19 cellular contexts compared by ENCODE assay signal in the genomic region with DNA sequence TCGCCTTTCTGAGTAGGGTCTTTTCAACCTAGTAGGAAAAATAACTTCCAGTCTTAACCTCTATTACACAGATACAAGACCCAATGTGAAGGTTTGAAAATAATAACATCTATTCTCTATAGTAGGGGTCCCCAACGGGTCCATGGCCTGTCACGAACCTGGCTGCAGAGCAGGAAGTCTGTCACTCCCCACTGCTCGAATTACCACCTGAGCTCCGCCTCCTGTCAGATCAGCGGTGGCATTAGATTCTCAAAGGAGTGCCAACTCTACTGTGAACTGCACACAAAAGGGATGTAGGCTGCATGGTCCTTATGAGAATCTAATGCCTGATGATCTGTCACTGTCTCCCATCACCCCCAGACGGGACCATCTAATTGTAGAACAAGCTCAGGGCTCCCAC. TPM values are rescaled to one million over a fixed set of nuclear protein-coding genes. Genes with fewer than 3 reads are reported as not detected.
DNase-seq lines count a peak whose midpoint lies in the region; ATAC-seq and TF ChIP-seq lines count a peak whose summit lies in the region.
"Had no signal": no experiment of that assay in that cellular context is flagged by ENCODE, and none has a peak within 500 bp of the region (broad histone marks: within the 10 kb centered on the region; RNA-seq: fewer than 3 reads in every experiment).

No MANE protein-coding gene starts in this region.

- H3K4me3 ChIP-seq in left ventricle myocardium inferior = no peak overlapping the region
- H3K4me3 ChIP-seq in right cardiac atrium (ENCODE audit: low read length) = no peak overlapping the region
- H3K4me3 ChIP-seq in osteoblast (ENCODE audit: insufficient read depth, low read length) = no peak overlapping the region
- no peak overlapping the region for H3K4me3 ChIP-seq in BE2C (ENCODE audit: low read depth, low read length)

- TF ChIP-seq CTCF in left ventricle myocardium inferior (IDR thresholded peaks at IDR 0.05; ENCODE audit: borderline replicate concordance) (no peak), osteoblast (IDR thresholded peaks at IDR 0.05; ENCODE audit: extremely low read depth, low read depth, low read length) (no peak), BE2C (IDR thresholded peaks at IDR 0.05; ENCODE audit: low read depth, low read length) (no peak)

- no peaks in the 10 kb centered on the region for H3K9me3 Mint-ChIP-seq in activated naive CD8-positive, alpha-beta T cell (ENCODE audit: low read depth)

- peak overlapping the region; percentile 9 for H3K4me2 ChIP-seq in osteoblast (ENCODE audit: insufficient read depth, low read length)

- H3K4me1 ChIP-seq in left ventricle myocardium inferior = peaks cover 98% of the 10 kb centered on the region
- H3K4me1 ChIP-seq in right cardiac atrium (ENCODE audit: control insufficient read depth, insufficient read depth, low read length) = peaks cover 12% of the 10 kb centered on the region
- peaks cover 20% of the 10 kb centered on the region for H3K4me1 ChIP-seq in osteoblast (ENCODE audit: insufficient read depth, low read length)
- peaks cover 6% of the 10 kb centered on the region for H3K4me1 ChIP-seq in BE2C

- peaks cover 100% of the 10 kb centered on the region for H3K79me2 ChIP-seq in osteoblast (ENCODE audit: insufficient read depth, low read length)

- H3K27me3 Mint-ChIP-seq in activated naive CD8-positive, alpha-beta T cell = no peaks in the 10 kb centered on the region

- H3K27ac Mint-ChIP-seq in activated naive CD8-positive, alpha-beta T cell = peak overlapping the region; percentile 28

- H3K9me3 ChIP-seq in left ventricle myocardium inferior (replicated peaks) (no peaks in the 10 kb centered on the region), right cardiac atrium (ENCODE audit: control insufficient read depth, low read length) (no peaks in the 10 kb centered on the region), osteoblast (ENCODE audit: low read depth, low read length) (no peaks in the 10 kb centered on the region), BE2C (no peaks in the 10 kb centered on the region)

- H2AFZ ChIP-seq in osteoblast (ENCODE audit: low read length) = no peak overlapping the region

- H3K4me3 Mint-ChIP-seq in activated naive CD8-positive, alpha-beta T cell = no peak overlapping the region

- H4K20me1 ChIP-seq in osteoblast (ENCODE audit: insufficient read depth, low read length) = peaks cover 85% of the 10 kb centered on the region

- H3K36me3 Mint-ChIP-seq in activated naive CD8-positive, alpha-beta T cell = peaks cover 26% of the 10 kb centered on the region

- DNase-seq in left ventricle myocardium inferior (no peak), right cardiac atrium (no peak), osteoblast (ENCODE audit: insufficient read length, low spot score, missing footprints) (no peak), cerebellum (ENCODE audit: low spot score) (no peak), BE2C (no peak), NCI-H187 (lab: John Stamatoyannopoulos, UW) (no peak)
- DNase-seq: activated CD4-positive, alpha-beta T cell treated with anti-CD3 and anti-CD28 coated beads, Interleukin-2, amount 50 U/mL, for 48 hours; activated T-cell treated with anti-CD3 and anti-CD28 coated beads, Interleukin-2, amount 50 U/mL, for 1 hour; amniotic stem cell; COR-L47; foreskin melanocyte; Karpas-422; midbrain; NCI-H1092; NCI-H526 treated with DMSO at 0.1 percent for 48 hours; stimulated activated CD4-positive, alpha-beta T cell treated with anti-CD3 and anti-CD28 coated beads, Interleukin-12 subunit alpha, Interleukin-12 subunit beta, amount 100 ng/mL, for 4 hours; stimulated activated CD8-positive, alpha-beta memory T cell treated with anti-CD3 and anti-CD28 coated beads, Interleukin-4, amount 100 ng/mL, for 48 hours had no signal

- H3K27me3 ChIP-seq in left ventricle myocardium inferior (ENCODE audit: low read depth) (no peaks in the 10 kb centered on the region), right cardiac atrium (ENCODE audit: control insufficient read depth, insufficient read depth) (no peaks in the 10 kb centered on the region), osteoblast (ENCODE audit: insufficient read depth, low read length) (no peaks in the 10 kb centered on the region), BE2C (no peaks in the 10 kb centered on the region)

- H3K36me3 ChIP-seq in left ventricle myocardium inferior (peaks cover 47% of the 10 kb centered on the region), osteoblast (ENCODE audit: insufficient read depth, low read length) (peaks cover 50% of the 10 kb centered on the region), BE2C (peaks cover 87% of the 10 kb centered on the region)

- ATAC-seq in right cardiac atrium = no peak
- ATAC-seq: Right ventricle myocardium inferior had no signal

- peaks cover 75% of the 10 kb centered on the region for H3K4me1 Mint-ChIP-seq in activated naive CD8-positive, alpha-beta T cell (ENCODE audit: low read depth)

- intact Hi-C loops in left ventricle myocardium inferior (cut with micrococcal nuclease) = no loop called here
- intact Hi-C loops in right cardiac atrium (cut with DNase I) = no loop called here

- 80% methylated on average over 7 of the region's 7 CpGs for WGBS in right cardiac atrium

- peak overlapping the region; percentile 99 for H3K27ac ChIP-seq in left ventricle myocardium inferior (replicated peaks)
- no peak overlapping the region for H3K27ac ChIP-seq in right cardiac atrium (ENCODE audit: low read length)
- H3K27ac ChIP-seq in osteoblast (ENCODE audit: low read depth, low read length) = no peak overlapping the region

RNA-seq across cellular contexts. Expression of gene YWHAG, which starts 7.4 kb away (rescaled TPM):
- 223 TPM for total RNA-seq in left ventricle myocardium inferior
- 100 to 1,000 TPM; 209 to 282 (median 253) TPM for total RNA-seq in right cardiac atrium
- 139 TPM for polyA plus RNA-seq in right cardiac atrium
- total RNA-seq in osteoblast = 99.9 and 121 TPM in 2 replicates
- total RNA-seq in cerebellum = 226 TPM
- polyA plus RNA-seq in BE2C (2012; ENCODE audit: insufficient read depth, insufficient read length, low read depth) = 288 TPM

RNA-seq across cellular contexts. Expression of gene HSPB1, which starts 48.9 kb away (rescaled TPM):
- total RNA-seq in left ventricle myocardium inferior = 2,037 TPM
- total RNA-seq in right cardiac atrium = 1,000 to 10,000 TPM; 1,069 to 1,850 (median 1,464) TPM
- 2,464 TPM for polyA plus RNA-seq in right cardiac atrium
- total RNA-seq in osteoblast = 67.2 and 72.7 TPM in 2 replicates
- total RNA-seq in cerebellum = 11.9 TPM
- 659 TPM for polyA plus RNA-seq in BE2C (2012; ENCODE audit: insufficient read depth, insufficient read length, low read depth)

RNA-seq across cellular contexts. Expression of gene SSC4D, which starts 58.1 kb away (rescaled TPM):
- total RNA-seq in left ventricle myocardium inferior (0.99 TPM), right cardiac atrium (1 to 10 TPM in 2 of 4 donors, under 1 TPM in 2; 0.78 to 1.3 (median 0.96) TPM), osteoblast (0.88 and 1.1 TPM in 2 replicates), cerebellum (0.73 TPM)
- 2.1 TPM for polyA plus RNA-seq in right cardiac atrium
- 3.5 TPM for polyA plus RNA-seq in BE2C (2012; ENCODE audit: insufficient read depth, insufficient read length, low read depth)

Comparison
In these comparisons a context has a peak if more than half of its experiments do, and no peak if none do; other contexts are left out.
1. RNA of gene HSPB1, which starts 48.9 kb away (total RNA-seq): 2,037 TPM in left ventricle myocardium inferior (single experiment) and 1,069 to 1,850 TPM in right cardiac atrium; 67.2 to 72.7 TPM in osteoblast and 11.9 TPM in cerebellum (single experiment); every median in the first group is over 10 times any median in the second.